Comparison of ENCODE assay signal across 8 cellular contexts in genomic region chr19:42254083-42254849, GRCh38. TPM values are rescaled to one million over a fixed set of nuclear protein-coding genes. Genes with fewer than 3 reads are reported as not detected.
DNase-seq lines count a peak whose midpoint lies in the region; ATAC-seq and TF ChIP-seq lines count a peak whose summit lies in the region.

No MANE protein-coding gene starts in this region.

- H3K4me3 Mint-ChIP-seq in Caco-2 (ENCODE audit: unreplicated experiment): peak overlapping the region; percentile 87

- H3K27ac ChIP-seq in HEK293 (ENCODE audit: extremely low read depth, low read depth, low read length): peak overlapping the region; percentile 99
- peak overlapping the region; percentile 91 for H3K27ac ChIP-seq in muscle layer of duodenum (ENCODE audit: low read length)

- H3K4me1 ChIP-seq in Caco-2 (peaks cover 25% of the 10 kb centered on the region), HEK293 (ENCODE audit: control insufficient read depth, insufficient read depth, low read length) (peaks cover 34% of the 10 kb centered on the region), muscle layer of duodenum (ENCODE audit: control insufficient read depth in 1 of 2, insufficient read depth in 2 of 2, low read length in 2 of 2) (peaks cover 7 to 43% of the 10 kb centered on the region in 2 donors)

- H3K27me3 Mint-ChIP-seq in Caco-2 (ENCODE audit: insufficient read depth, unreplicated experiment): no peaks in the 10 kb centered on the region

- ATAC-seq in HG03565 (IDR thresholded peaks at IDR 0.05; ENCODE audit: unreplicated experiment): no peak

- no peak for TF ChIP-seq POLR2A in erythroblast (IDR thresholded peaks at IDR 0.05; ENCODE audit: low read length)

- BruUV-seq in Caco-2 (replicated peaks; lab: Mats Ljungman, UMichigan): TSS peak; percentile 48

- intact Hi-C loops in Caco-2 (cut with micrococcal nuclease; ENCODE audit: unreplicated experiment): no loop called here

- peak overlapping the region; percentile 89 for H3K27ac Mint-ChIP-seq in Caco-2 (ENCODE audit: unreplicated experiment)

- H3K9me3 Mint-ChIP-seq in Caco-2 (ENCODE audit: unreplicated experiment): no peaks in the 10 kb centered on the region

- H3K27me3 ChIP-seq in Caco-2 (replicated peaks; ENCODE audit: control insufficient read depth, insufficient read depth, low read length): no peaks in the 10 kb centered on the region
- no peaks in the 10 kb centered on the region for H3K27me3 ChIP-seq in muscle layer of duodenum (ENCODE audit: low read depth, low read length)

- peaks cover 51% of the 10 kb centered on the region for H3K36me3 Mint-ChIP-seq in Caco-2 (ENCODE audit: insufficient read depth, unreplicated experiment)

- H3K9me3 ChIP-seq in Caco-2 (no peaks in the 10 kb centered on the region), HEK293 (ENCODE audit: control insufficient read depth, insufficient read depth, low read depth, low read length) (no peaks in the 10 kb centered on the region), muscle layer of duodenum (ENCODE audit: control insufficient read depth in 1 of 2, low read length in 2 of 2) (no peaks in the 10 kb centered on the region)

- peak in 1 of 2 experiments; percentile 84 for DNase-seq in Caco-2
- DNase-seq in NOMO-1 treated with DMSO at 0.1 percent for 48 hours (lab: John Stamatoyannopoulos, UW; ENCODE audit: unreplicated experiment): peak; percentile 67
- DNase-seq in activated T-cell treated with anti-CD3 and anti-CD28 coated beads for 4 hours: peak; percentile 69
- DNase-seq in erythroblast (lab: John Stamatoyannopoulos, UW): peak; percentile 75 to 77
- peak; percentile 44 for DNase-seq in stimulated activated CD8-positive, alpha-beta memory T cell treated with anti-CD3 and anti-CD28 coated beads, Interleukin-7, amount 100 ng/mL, for 24 hours (ENCODE audit: low read depth)

- CTCF ChIA-PET in Caco-2 (lab: Charles Lee) (no interaction called here), HEK293 (lab: Yijun Ruan, JAX) (no interaction called here)

- H3K36me3 ChIP-seq in Caco-2 (ENCODE audit: control insufficient read depth, insufficient read depth, low read length) (peaks cover 5% of the 10 kb centered on the region), HEK293 (ENCODE audit: control insufficient read depth in 2 of 2, insufficient read depth in 1 of 2, low read length in 2 of 2) (peaks cover 7 to 15% of the 10 kb centered on the region in 2 experiments; a peak in 2 of 3 replicates), muscle layer of duodenum (ENCODE audit: control insufficient read depth in 1 of 2, insufficient read depth in 2 of 2, low read length in 2 of 2) (peaks cover 4 to 13% of the 10 kb centered on the region in 2 donors)

- peaks cover 21% of the 10 kb centered on the region for H3K4me1 Mint-ChIP-seq in Caco-2 (ENCODE audit: low read depth, unreplicated experiment)

- no peak for TF ChIP-seq CTCF in Caco-2 (IDR thresholded peaks at IDR 0.05; ENCODE audit: insufficient read depth in 1 of 2, low read depth in 1 of 2, low read length in 1 of 2, severe bottlenecking in 1 of 2, unreplicated experiment in 1 of 2)
- peak; percentile 86 for TF ChIP-seq CTCF in HEK293 (tag by site-specific recombination; IDR thresholded peaks at IDR 0.05)

- H3K4me3 ChIP-seq in Caco-2 (ENCODE audit: low read depth, low read length): peak overlapping the region; percentile 74
- peak overlapping the region; percentile 83 for H3K4me3 ChIP-seq in HEK293 (ENCODE audit: low read depth, low read length)
- peak overlapping the region; percentile 76 to 93 for H3K4me3 ChIP-seq in muscle layer of duodenum (ENCODE audit: low read depth in 1 of 2, low read length in 2 of 2)

- POLR2A ChIA-PET in Caco-2 (lab: Charles Lee): interaction anchor here (1.0 kb wide), 1 partner anchor 11 kb away, joined by 5 read pairs; no protein-coding TSS in a partner anchor
- POLR2A ChIA-PET in HEK293 (lab: Yijun Ruan, JAX): interaction anchor here (1.0 to 13.9 kb wide), 4 partner anchors 8 to 25 kb away, joined by 6 to 242 read pairs (median 23); partner anchors contain the start of gene GSK3A

TF ChIP-seq in HEK293, 187 proteins besides CTCF, POLR2A, EP300 and RAD21 (continues in another document):
- TF ChIP-seq ZNF501 (tag by site-specific recombination; IDR thresholded peaks at IDR 0.05) (peak; percentile 50; the same call in 1 of the 2 replicates), ZNF146 (tag by site-specific recombination; IDR thresholded peaks at IDR 0.05) (no peak), ZBTB7A (tag by site-specific recombination; IDR thresholded peaks at IDR 0.05; ENCODE audit: low read depth) (peak; percentile 89), ZNF658 (tag by site-specific recombination; IDR thresholded peaks at IDR 0.05) (no peak), ZNF843 (tag by site-specific recombination; IDR thresholded peaks at IDR 0.05) (no peak; the same call in 1 of the 2 replicates), ZNF777 (tag by site-specific recombination; IDR thresholded peaks at IDR 0.05; ENCODE audit: borderline replicate concordance) (no peak; the same call in 1 of the 2 replicates), ZFP69B (tag by site-specific recombination; IDR thresholded peaks at IDR 0.05) (peak; percentile 83), ZNF202 (tag by site-specific recombination; IDR thresholded peaks at IDR 0.05; ENCODE audit: borderline replicate concordance) (no peak), ZNF544 (tag by site-specific recombination; IDR thresholded peaks at IDR 0.05) (no peak), ZNF449 (tag by site-specific recombination; IDR thresholded peaks at IDR 0.05) (no peak), HOXD13 (CRISPR knock-in tag; IDR thresholded peaks at IDR 0.05; ENCODE audit: borderline replicate concordance) (no peak), ZNF10 (tag by site-specific recombination; IDR thresholded peaks at IDR 0.05) (0 out of 2 replicates have a peak, but pooled peaks have one; percentile 18), ZSCAN16 (tag by site-specific recombination; IDR thresholded peaks at IDR 0.05) (0 out of 2 replicates have a peak, but pooled peaks have one; percentile 14), ZNF585B (tag by site-specific recombination; IDR thresholded peaks at IDR 0.05) (no peak), KLF17 (tag by site-specific recombination; IDR thresholded peaks at IDR 0.05) (peak; percentile 27; the same call in 1 of the 2 replicates), ZNF423 (tag by site-specific recombination; IDR thresholded peaks at IDR 0.05) (peak; percentile 26), ZNF521 (tag by site-specific recombination; IDR thresholded peaks at IDR 0.05) (no peak), ZNF157 (tag by site-specific recombination; IDR thresholded peaks at IDR 0.05) (no peak), ZNF341 (tag by site-specific recombination; IDR thresholded peaks at IDR 0.05; ENCODE audit: low read depth) (peak; percentile 45), SCRT2 (tag by site-specific recombination; IDR thresholded peaks at IDR 0.05) (peak; percentile 98), MZF1 (tag by site-specific recombination; IDR thresholded peaks at IDR 0.05; ENCODE audit: borderline replicate concordance) (no peak; the same call in 1 of the 2 replicates), ZNF23 (tag by site-specific recombination; IDR thresholded peaks at IDR 0.05; ENCODE audit: borderline replicate concordance) (no peak), YY2 (tag by site-specific recombination; IDR thresholded peaks at IDR 0.05) (0 out of 2 replicates have a peak, but pooled peaks have one; percentile 9), ZNF132 (tag by site-specific recombination; IDR thresholded peaks at IDR 0.05; ENCODE audit: borderline replicate concordance) (no peak)
- TF ChIP-seq, protein P1, sequence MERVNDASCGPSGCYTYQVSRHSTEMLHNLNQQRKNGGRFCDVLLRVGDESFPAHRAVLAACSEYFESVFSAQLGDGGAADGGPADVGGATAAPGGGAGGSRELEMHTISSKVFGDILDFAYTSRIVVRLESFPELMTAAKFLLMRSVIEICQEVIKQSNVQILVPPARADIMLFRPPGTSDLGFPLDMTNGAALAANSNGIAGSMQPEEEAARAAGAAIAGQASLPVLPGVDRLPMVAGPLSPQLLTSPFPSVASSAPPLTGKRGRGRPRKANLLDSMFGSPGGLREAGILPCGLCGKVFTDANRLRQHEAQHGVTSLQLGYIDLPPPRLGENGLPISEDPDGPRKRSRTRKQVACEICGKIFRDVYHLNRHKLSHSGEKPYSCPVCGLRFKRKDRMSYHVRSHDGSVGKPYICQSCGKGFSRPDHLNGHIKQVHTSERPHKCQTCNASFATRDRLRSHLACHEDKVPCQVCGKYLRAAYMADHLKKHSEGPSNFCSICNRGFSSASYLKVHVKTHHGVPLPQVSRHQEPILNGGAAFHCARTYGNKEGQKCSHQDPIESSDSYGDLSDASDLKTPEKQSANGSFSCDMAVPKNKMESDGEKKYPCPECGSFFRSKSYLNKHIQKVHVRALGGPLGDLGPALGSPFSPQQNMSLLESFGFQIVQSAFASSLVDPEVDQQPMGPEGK (tag by site-specific recombination; IDR thresholded peaks at IDR 0.05): peak; percentile 97

RNA-seq across cellular contexts. Expression of gene ERF, which starts 0.7 kb away (rescaled TPM):
- total RNA-seq in Caco-2 (2022): 134 and 149 TPM in 2 replicates

RNA-seq across cellular contexts. Expression of gene GSK3A, which starts 11.9 kb away (rescaled TPM):
- 59.6 and 60.2 TPM in 2 replicates for total RNA-seq in Caco-2 (2022)

RNA-seq across cellular contexts. Expression of gene CIC, which starts 14.8 kb away (rescaled TPM):
- total RNA-seq in Caco-2 (2022): 44.8 and 47.8 TPM in 2 replicates

RNA-seq across cellular contexts. Expression of gene ZNF526, which starts 34.2 kb away (rescaled TPM):
- 19.4 and 22.6 TPM in 2 replicates for total RNA-seq in Caco-2 (2022)

RNA-seq across cellular contexts. Expression of gene DEDD2, which starts 36.8 kb away (rescaled TPM):
- 31.2 and 31.4 TPM in 2 replicates for total RNA-seq in Caco-2 (2022)
